In genomic region chr15:64333986-64334385, GRCh38 we compare ENCODE assay signal across 1 cellular context.
TF ChIP-seq lines count a peak whose summit lies in the region.

No MANE protein-coding gene starts in this region.

TF ChIP-seq in H1, 55 proteins besides CTCF, POLR2A, EP300 and RAD21:
- TF ChIP-seq JUN (IDR thresholded peaks at IDR 0.05; ENCODE audit: low read depth, low read length) (no peak), SIX5 (IDR thresholded peaks at IDR 0.05; ENCODE audit: low read depth, low read length) (no peak), USF2 (IDR thresholded peaks at IDR 0.05; ENCODE audit: low read length) (no peak), GABPA (IDR thresholded peaks at IDR 0.05; ENCODE audit: borderline replicate concordance, insufficient read depth, low read length) (no peak), POU5F1 (IDR thresholded peaks at IDR 0.05; ENCODE audit: low read depth, low read length) (no peak)
